In genomic region chr2:84870306-84870705, GRCh38 we compare ENCODE assay signal across 1 cellular context.
TF ChIP-seq lines count a peak whose summit lies in the region.

No MANE protein-coding gene starts in this region.

TF ChIP-seq in HCT116, 20 proteins besides CTCF, POLR2A, EP300 and RAD21 (continued from another document):
- TF ChIP-seq SRF (IDR thresholded peaks at IDR 0.05; ENCODE audit: low read depth), result no peak
- no peak for TF ChIP-seq EGR1 (IDR thresholded peaks at IDR 0.05; ENCODE audit: low read depth)
- TF ChIP-seq ELF1 (IDR thresholded peaks at IDR 0.05; ENCODE audit: borderline replicate concordance, low read depth), result no peak
- no peak for TF ChIP-seq MAX (IDR thresholded peaks at IDR 0.05)
- TF ChIP-seq REST (IDR thresholded peaks at IDR 0.05; ENCODE audit: low read depth), result no peak
- TF ChIP-seq EZH2phosphoT487 (IDR thresholded peaks at IDR 0.05; ENCODE audit: borderline replicate concordance), result no peak
